ENCODE assay signal across 8 cellular contexts in genomic region chr11:18634140-18635032, GRCh38. TPM values are rescaled to one million over a fixed set of nuclear protein-coding genes. Genes with fewer than 3 reads are reported as not detected.
DNase-seq lines count a peak whose midpoint lies in the region; ATAC-seq and TF ChIP-seq lines count a peak whose summit lies in the region.

Gene SPTY2D1, minus strand, starts transcription at chr11:18634342. Its CDS starts 85 bp downstream, at chr11:18634257.

- peak within 1 kb of the TSS; percentile 96 for H3K27ac ChIP-seq in left ventricle myocardium inferior (replicated peaks)

- no peaks in the 10 kb centered on the region for H3K27me3 Mint-ChIP-seq in T-helper 1 cell treated with Interleukin-12 subunit alpha and Interleukin-12 subunit beta and Interleukin-4 antibody, amounts not matched to agents 30 μg/mL and 1 μg/mL, for 36 hours (ENCODE audit: low read depth)
- peaks cover 13% of the 10 kb centered on the region for H3K27me3 Mint-ChIP-seq in progenitor cell of endocrine pancreas

- H3K36me3 Mint-ChIP-seq in T-helper 1 cell treated with Interleukin-12 subunit alpha and Interleukin-12 subunit beta and Interleukin-4 antibody, amounts not matched to agents 30 μg/mL and 1 μg/mL, for 36 hours (ENCODE audit: low read depth) = peaks cover 3% of the 10 kb centered on the region
- H3K36me3 Mint-ChIP-seq in progenitor cell of endocrine pancreas (ENCODE audit: insufficient read depth) = no peaks in the 10 kb centered on the region

- peaks cover 32% of the 10 kb centered on the region for H3K4me1 Mint-ChIP-seq in T-helper 1 cell treated with Interleukin-12 subunit alpha and Interleukin-12 subunit beta and Interleukin-4 antibody, amounts not matched to agents 30 μg/mL and 1 μg/mL, for 36 hours (ENCODE audit: low read depth)
- H3K4me1 Mint-ChIP-seq in progenitor cell of endocrine pancreas (ENCODE audit: low read depth) = peaks cover 16% of the 10 kb centered on the region

- H3K36me3 ChIP-seq in left ventricle myocardium inferior = no peaks in the 10 kb centered on the region

- H3K4me3 ChIP-seq in left ventricle myocardium inferior = peak within 1 kb of the TSS; percentile 86

- peaks cover 42% of the 10 kb centered on the region for H3K4me1 ChIP-seq in left ventricle myocardium inferior

- peak within 1 kb of the TSS; percentile 89 for H3K4me3 Mint-ChIP-seq in T-helper 1 cell treated with Interleukin-12 subunit alpha and Interleukin-12 subunit beta and Interleukin-4 antibody, amounts not matched to agents 30 μg/mL and 1 μg/mL, for 36 hours
- peak within 1 kb of the TSS; percentile 98 for H3K4me3 Mint-ChIP-seq in progenitor cell of endocrine pancreas (ENCODE audit: low read depth)

- peak; percentile 94 for ATAC-seq in HG02884 (IDR thresholded peaks at IDR 0.05; ENCODE audit: unreplicated experiment)

- H3K27me3 ChIP-seq in left ventricle myocardium inferior (ENCODE audit: low read depth) = no peaks in the 10 kb centered on the region

- H3K9me3 ChIP-seq in left ventricle myocardium inferior (replicated peaks) = no peaks in the 10 kb centered on the region

- TF ChIP-seq CTCF in GM13977 (IDR thresholded peaks at IDR 0.05; ENCODE audit: extremely low read depth, insufficient read depth, missing control alignments) (no peak), left ventricle myocardium inferior (IDR thresholded peaks at IDR 0.05; ENCODE audit: borderline replicate concordance) (peak; percentile 34), progenitor cell of endocrine pancreas (IDR thresholded peaks at IDR 0.05; ENCODE audit: unreplicated experiment) (no peak)

- in situ Hi-C loops in GM13977 (cut with MboI; ENCODE audit: low pct_unique_long_range_greater_than_20kb, low sequenced_read_pairs, unreplicated experiment) = no loop called here

- H3K9me3 Mint-ChIP-seq in T-helper 1 cell treated with Interleukin-12 subunit alpha and Interleukin-12 subunit beta and Interleukin-4 antibody, amounts not matched to agents 30 μg/mL and 1 μg/mL, for 36 hours = no peaks in the 10 kb centered on the region
- no peaks in the 10 kb centered on the region for H3K9me3 Mint-ChIP-seq in progenitor cell of endocrine pancreas (ENCODE audit: low read depth)

- intact Hi-C loops in left ventricle myocardium inferior (cut with micrococcal nuclease) = loop anchor here (2.0 to 10.0 kb wide), 2 partner anchors 46 to 60 kb away; partner anchors contain the start of genes TMEM86A and UEVLD

- DNase-seq in GM13977 (ENCODE audit: low spot score) = peak; percentile 92
- peak; percentile 96 for DNase-seq in NCI-H1694 (lab: John Stamatoyannopoulos, UW)
- DNase-seq in amniotic stem cell (lab: John Stamatoyannopoulos, UW) = peak; percentile 99
- DNase-seq in left ventricle myocardium inferior = peak; percentile 100
- peak; percentile 91 for DNase-seq in progenitor cell of endocrine pancreas (ENCODE audit: low spot score, unreplicated experiment)
- DNase-seq in ureter (ENCODE audit: low spot score) = peak; percentile 99

- H3K27ac Mint-ChIP-seq in T-helper 1 cell treated with Interleukin-12 subunit alpha and Interleukin-12 subunit beta and Interleukin-4 antibody, amounts not matched to agents 30 μg/mL and 1 μg/mL, for 36 hours = peak within 1 kb of the TSS; percentile 97
- peak within 1 kb of the TSS; percentile 99 for H3K27ac Mint-ChIP-seq in progenitor cell of endocrine pancreas

RNA-seq across cellular contexts. Expression of gene SPTY2D1, which starts in this region (rescaled TPM):
- total RNA-seq in left ventricle myocardium inferior = 8.7 TPM
- 19.2 and 21.6 TPM in 2 replicates for total RNA-seq in progenitor cell of endocrine pancreas
- total RNA-seq in ureter = 17.7 TPM

Comparison
In these comparisons a context has a peak if more than half of its experiments do, and no peak if none do; other contexts are left out.
1. Peak in every context shown above with its lines: DNase-seq, ATAC-seq, H3K4me3 ChIP-seq and H3K27ac ChIP-seq.